8 cellular contexts compared by ENCODE assay signal in the genomic region with DNA sequence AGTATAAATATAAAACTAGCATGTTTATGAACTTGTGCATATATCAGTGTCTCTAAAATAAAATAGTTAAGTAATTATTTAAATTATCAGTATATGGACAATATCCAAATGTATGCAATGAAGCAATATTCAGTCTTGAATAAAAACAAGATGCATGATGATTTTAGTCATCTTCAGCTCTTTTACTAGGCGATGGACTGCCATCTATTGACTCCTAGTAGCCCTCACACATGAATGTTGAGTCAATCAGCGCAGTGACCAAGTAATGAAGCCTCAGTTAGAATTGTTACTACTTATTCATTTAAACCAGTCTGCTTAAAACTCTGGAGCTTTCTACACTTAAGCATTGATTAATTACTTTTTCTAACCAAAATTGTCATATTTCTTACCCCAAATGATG.
DNase-seq lines count a peak whose midpoint lies in the region; ATAC-seq and TF ChIP-seq lines count a peak whose summit lies in the region.

No MANE protein-coding gene starts in this region.

- no peak overlapping the region for H3K27ac Mint-ChIP-seq in naive thymus-derived CD4-positive, alpha-beta T cell

- H3K4me1 Mint-ChIP-seq in naive thymus-derived CD4-positive, alpha-beta T cell, result peaks cover 0 to 4% (median 0%) of the 10 kb centered on the region in 7 donors

- peak; percentile 59 for ATAC-seq in HG03159 (IDR thresholded peaks at IDR 0.05; ENCODE audit: unreplicated experiment)
- peak; percentile 27 for ATAC-seq in naive thymus-derived CD4-positive, alpha-beta T cell
- no peak for ATAC-seq in HG02759 (IDR thresholded peaks at IDR 0.05; ENCODE audit: unreplicated experiment)

- DNase-seq in NCI-H146 (lab: John Stamatoyannopoulos, UW), result peak; percentile 28
- DNase-seq in NCI-H146 treated with DMSO at 0.1 percent for 48 hours (lab: John Stamatoyannopoulos, UW; ENCODE audit: unreplicated experiment), result no peak
- peak in 4 of 9 donors; percentile 3 to 16 (median 10) for DNase-seq in naive thymus-derived CD4-positive, alpha-beta T cell
- no peak for DNase-seq in DMS153 treated with DMSO at 0.1 percent for 48 hours (lab: John Stamatoyannopoulos, UW; ENCODE audit: unreplicated experiment)
- no peak for DNase-seq in DMS79 (lab: John Stamatoyannopoulos, UW)

- no peak overlapping the region for H3K4me3 Mint-ChIP-seq in naive thymus-derived CD4-positive, alpha-beta T cell

- no peaks in the 10 kb centered on the region for H3K27me3 Mint-ChIP-seq in naive thymus-derived CD4-positive, alpha-beta T cell

- H3K36me3 Mint-ChIP-seq in naive thymus-derived CD4-positive, alpha-beta T cell, result peaks cover 0 to 4% (median 0%) of the 10 kb centered on the region in 5 donors

- no peaks in the 10 kb centered on the region for H3K36me3 ChIP-seq in naive thymus-derived CD4-positive, alpha-beta T cell (ENCODE audit: control insufficient read depth in 2 of 3, insufficient read depth in 3 of 3, low read length in 3 of 3)

- H3K4me1 ChIP-seq in naive thymus-derived CD4-positive, alpha-beta T cell (ENCODE audit: control insufficient read depth in 2 of 2, insufficient read depth in 2 of 2, low read length in 2 of 2), result no peaks in the 10 kb centered on the region

- intact Hi-C loops in naive thymus-derived CD4-positive, alpha-beta T cell (cut with micrococcal nuclease), result loop anchor here (1.0 kb wide), 2 partner anchors 333 to 456 kb away; no protein-coding TSS in a partner anchor

- no peaks in the 10 kb centered on the region for H3K27me3 ChIP-seq in naive thymus-derived CD4-positive, alpha-beta T cell (ENCODE audit: control insufficient read depth in 2 of 2, insufficient read depth in 2 of 2, low read length in 2 of 2)

- POLR2A ChIA-PET in naive thymus-derived CD4-positive, alpha-beta T cell (lab: Charles Lee), result no interaction called here

- no peaks in the 10 kb centered on the region for H3K9me3 Mint-ChIP-seq in naive thymus-derived CD4-positive, alpha-beta T cell

- H3K9me3 ChIP-seq in naive thymus-derived CD4-positive, alpha-beta T cell (ENCODE audit: control insufficient read depth in 2 of 3, low read length in 3 of 3), result no peaks in the 10 kb centered on the region

- peak overlapping the region; percentile 43; the same call in 1 of the 2 replicates for H3K27ac ChIP-seq in VCaP
- H3K27ac ChIP-seq in naive thymus-derived CD4-positive, alpha-beta T cell (ENCODE audit: low read depth, low read length), result no peak overlapping the region

- CTCF ChIA-PET in naive thymus-derived CD4-positive, alpha-beta T cell (lab: Charles Lee), result interaction anchor here (0.6 to 1.6 kb wide), 6 partner anchors 32 to 457 kb away, joined by 3 to 5 read pairs (median 3); no protein-coding TSS in a partner anchor

- H3K4me3 ChIP-seq in naive thymus-derived CD4-positive, alpha-beta T cell (ENCODE audit: low read length), result no peak overlapping the region

- peak; percentile 71 for TF ChIP-seq CTCF in VCaP (conservative IDR thresholded peaks at IDR 0.05)
